Comparison of ENCODE assay signal across 12 cellular contexts in the genomic region with DNA sequence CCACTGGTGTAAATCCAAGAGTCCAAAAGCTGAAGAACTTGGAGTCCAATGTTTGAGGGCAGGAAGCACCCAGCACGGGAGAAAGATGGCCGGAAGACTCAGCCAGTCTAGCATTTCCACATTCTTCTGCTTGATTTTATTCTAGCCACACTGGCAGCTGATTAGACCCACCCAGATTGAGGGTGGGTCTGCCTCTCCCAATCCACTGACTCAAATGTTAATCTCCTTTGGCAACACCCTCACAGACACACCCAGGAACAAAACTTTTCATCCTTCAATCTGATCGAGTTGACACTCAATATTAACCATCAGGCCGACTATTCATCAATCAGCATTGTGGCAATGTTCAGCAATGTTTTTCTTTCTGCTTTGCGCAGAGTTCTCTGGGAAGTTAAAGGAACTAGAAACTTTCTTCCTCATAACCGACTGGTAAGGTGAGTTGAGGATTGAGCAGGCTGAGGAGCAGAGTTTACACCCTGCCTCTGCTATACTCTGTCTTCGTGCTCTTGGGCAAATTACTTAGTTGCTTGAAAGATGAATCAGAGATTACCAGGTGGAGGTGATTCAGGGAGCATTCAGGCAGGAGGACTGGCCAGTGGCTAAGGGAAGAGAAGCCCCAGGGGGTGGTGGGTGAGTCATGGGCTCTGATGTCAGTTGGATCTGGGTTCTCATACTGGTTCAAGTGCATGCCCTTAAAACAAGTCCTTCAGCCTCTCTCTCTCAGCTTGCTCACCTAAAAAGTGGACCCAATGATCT. TPM values are rescaled to one million over a fixed set of nuclear protein-coding genes. Genes with fewer than 3 reads are reported as not detected.
DNase-seq lines count a peak whose midpoint lies in the region; TF ChIP-seq lines count a peak whose summit lies in the region.
"Had no signal": no experiment of that assay in that cellular context is flagged by ENCODE, and none has a peak within 500 bp of the region (broad histone marks: within the 10 kb centered on the region; RNA-seq: fewer than 3 reads in every experiment).

No MANE protein-coding gene starts in this region.

- no TSS peak for BruUV-seq in PC-9 (replicated peaks; lab: Mats Ljungman, UMichigan)

- peak; percentile 14 for DNase-seq in activated CD4-positive, alpha-beta T cell treated with anti-CD3 and anti-CD28 coated beads for 48 hours
- no peak for DNase-seq in activated CD4-positive, alpha-beta T cell treated with anti-CD3 and anti-CD28 coated beads, Interleukin-2, amount 50 U/mL, for 1 hour
- DNase-seq in PC-9 (peak; percentile 87 to 99), trophoblast cell (peak; percentile 98 to 99), ureter (ENCODE audit: low spot score) (no peak), anterior cingulate cortex (lab: John Stamatoyannopoulos, UW) (no peak), cortex of kidney (lab: John Stamatoyannopoulos, UW) (no peak)
- DNase-seq: effector memory CD8-positive, alpha-beta T cell; NCI-H1930; stimulated activated CD4-positive, alpha-beta T cell treated with anti-CD3 and anti-CD28 coated beads, Interleukin-2, amount 100 ng/mL, for 48 hours; substantia nigra had no signal

- no peak overlapping the region for H4K12ac ChIP-seq in trophoblast cell (ENCODE audit: low read depth, low read length)

- 47 to 59% methylated on average over 7 of the region's 7 CpGs for WGBS in esophagus, 2 donors
- WGBS in trophoblast cell (ENCODE audit: extremely low coverage, insufficient coverage, insufficient read length): no CpG with 5 or more reads among the region's 7 CpGs

- H3K4me2 ChIP-seq in PC-9 (peak overlapping the region; percentile 99), trophoblast cell (ENCODE audit: low read length) (no peak overlapping the region)

- no peak overlapping the region for H3K14ac ChIP-seq in trophoblast cell (ENCODE audit: low read length)

- no peak for TF ChIP-seq CTCF in PC-9 (conservative IDR thresholded peaks at IDR 0.05)

- no peaks in the 10 kb centered on the region for H3K9me2 ChIP-seq in PC-9 (ENCODE audit: insufficient read depth)

- no peak overlapping the region for H2BK120ac ChIP-seq in trophoblast cell (ENCODE audit: insufficient read depth, low read length, poor library complexity)

- POLR2A ChIA-PET in PC-9 (lab: Charles Lee; ENCODE audit: unreplicated experiment): no interaction called here

- intact Hi-C loops in PC-9 (cut with micrococcal nuclease; ENCODE audit: unreplicated experiment): loop anchor here (1.0 kb wide), 1 partner anchor 60 kb away; no protein-coding TSS in a partner anchor

- no peak overlapping the region for H2BK5ac ChIP-seq in trophoblast cell (ENCODE audit: low read depth, low read length, poor library complexity)

- H3K4me1 ChIP-seq in PC-9 (replicated peaks; ENCODE audit: insufficient read depth) (peaks cover 39% of the 10 kb centered on the region), esophagus (ENCODE audit: control insufficient read depth in 2 of 2, insufficient read depth in 2 of 2, low read length in 1 of 2) (peaks cover 0 to 4% of the 10 kb centered on the region in 2 donors), trophoblast cell (ENCODE audit: control insufficient read depth in 1 of 2, insufficient read depth in 2 of 2, low read length in 2 of 2) (no peaks in the 10 kb centered on the region)

- no peak overlapping the region for H3K18ac ChIP-seq in trophoblast cell (ENCODE audit: low read length)

- H3K4ac ChIP-seq in trophoblast cell (ENCODE audit: low read depth, low read length): no peak overlapping the region

- no peak overlapping the region for H4K91ac ChIP-seq in trophoblast cell (ENCODE audit: low read depth, low read length)

- no peaks in the 10 kb centered on the region for H3K79me2 ChIP-seq in PC-9 (ENCODE audit: low read depth)
- H3K79me2 ChIP-seq in trophoblast cell (ENCODE audit: control insufficient read depth, insufficient read depth, low read length, poor library complexity): no peaks in the 10 kb centered on the region

- no peak overlapping the region for H2AK5ac ChIP-seq in trophoblast cell (ENCODE audit: low read length)

- no peaks in the 10 kb centered on the region for H4K20me1 ChIP-seq in PC-9 (ENCODE audit: insufficient read depth)

- no peak overlapping the region for H2BK12ac ChIP-seq in trophoblast cell (ENCODE audit: low read length)

- CTCF ChIA-PET in PC-9 (lab: Charles Lee): no interaction called here

- no peaks in the 10 kb centered on the region for H3K9me3 ChIP-seq in PC-9 (ENCODE audit: insufficient read depth, low read depth)
- H3K9me3 ChIP-seq in esophagus (ENCODE audit: control insufficient read depth in 2 of 2, insufficient read depth in 1 of 2, low read depth in 1 of 2, low read length in 1 of 2): no peaks in the 10 kb centered on the region
- H3K9me3 ChIP-seq in trophoblast cell (ENCODE audit: insufficient read depth, low read depth, low read length): no peaks in the 10 kb centered on the region

- no peaks in the 10 kb centered on the region for H3K79me1 ChIP-seq in trophoblast cell (ENCODE audit: low read length)

- no peak overlapping the region for H4K8ac ChIP-seq in trophoblast cell (ENCODE audit: low read depth, low read length)

- H3F3A ChIP-seq in PC-9 (ENCODE audit: insufficient read depth, low read depth): peaks cover 30% of the 10 kb centered on the region

- H2AFZ ChIP-seq in PC-9: peak overlapping the region; percentile 78
- no peak overlapping the region for H2AFZ ChIP-seq in trophoblast cell (ENCODE audit: insufficient read depth, low read length, poor library complexity)

- H3K27me3 ChIP-seq in PC-9 (ENCODE audit: insufficient read depth, low read depth): no peaks in the 10 kb centered on the region
- H3K27me3 ChIP-seq in esophagus (ENCODE audit: control insufficient read depth in 1 of 2, insufficient read depth in 2 of 2, low read length in 2 of 2): no peaks in the 10 kb centered on the region
- no peaks in the 10 kb centered on the region for H3K27me3 ChIP-seq in trophoblast cell (ENCODE audit: insufficient read depth, low read length)

- H3K36me3 ChIP-seq in PC-9 (ENCODE audit: low read depth): no peaks in the 10 kb centered on the region
- no peaks in the 10 kb centered on the region for H3K36me3 ChIP-seq in esophagus (ENCODE audit: control insufficient read depth in 2 of 2, insufficient read depth in 2 of 2, low read length in 1 of 2)
- H3K36me3 ChIP-seq in trophoblast cell (ENCODE audit: control insufficient read depth in 1 of 2, insufficient read depth in 2 of 2, low read length in 2 of 2): no peaks in the 10 kb centered on the region

- H3K9ac ChIP-seq in trophoblast cell (ENCODE audit: low read length): no peak overlapping the region

- peak overlapping the region; percentile 63 for H3K4me3 ChIP-seq in PC-9
- no peak overlapping the region for H3K4me3 ChIP-seq in esophagus (ENCODE audit: low read depth in 1 of 2, low read length in 2 of 2)
- no peak overlapping the region for H3K4me3 ChIP-seq in trophoblast cell (ENCODE audit: low read depth, low read length)

- H3K27ac ChIP-seq in PC-9 (peak overlapping the region; percentile 98), esophagus (ENCODE audit: low read depth in 2 of 2, low read length in 1 of 2) (peak overlapping the region; percentile 78 to 92), trophoblast cell (ENCODE audit: low read depth, low read length) (no peak overlapping the region)

- H3K23ac ChIP-seq in trophoblast cell (ENCODE audit: low read length): no peak overlapping the region

RNA-seq across cellular contexts. Expression of gene BRD7, which starts 28.2 kb away (rescaled TPM):
- total RNA-seq in PC-9 (2021) (72.1 and 76.6 TPM in 2 replicates), ureter (63.7 TPM)
- 10 to 100 TPM; 42.1 to 45.0 TPM for polyA plus RNA-seq in esophagus
- 77.0 and 79.2 TPM in 2 replicates for polyA plus RNA-seq in trophoblast cell (2013)

Comparison
In these comparisons a context has a peak if more than half of its experiments do, and no peak if none do; other contexts are left out.
1. DNase-seq: peak in activated CD4-positive, alpha-beta T cell treated with anti-CD3 and anti-CD28 coated beads for 48 hours (single experiment), PC-9 (2 of 2) and trophoblast cell (2 of 2); none in activated CD4-positive, alpha-beta T cell treated with anti-CD3 and anti-CD28 coated beads, Interleukin-2, amount 50 U/mL, for 1 hour (single experiment), ureter (single experiment), anterior cingulate cortex (0 of 58) and cortex of kidney (single experiment).